Comparison of ENCODE assay signal across 1 cellular context in the genomic region with DNA sequence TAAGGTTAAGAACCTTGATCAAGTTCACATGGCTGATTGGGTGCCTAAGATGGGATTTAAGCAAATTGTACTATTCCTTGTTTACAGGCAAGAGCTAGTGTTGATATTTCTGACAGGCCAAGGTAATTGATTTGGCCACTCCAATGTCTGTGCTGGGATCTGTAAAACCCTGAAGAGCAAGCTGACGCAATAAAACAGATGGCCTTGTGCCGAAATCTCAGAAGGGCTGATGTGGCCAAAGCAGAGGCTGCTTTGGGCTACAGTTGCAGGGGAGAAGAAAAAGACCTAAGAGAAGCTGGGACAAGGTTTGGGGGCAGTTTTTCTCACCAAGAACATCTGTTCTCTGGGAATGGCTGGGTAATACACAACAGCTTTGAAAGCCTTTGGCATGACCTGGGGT.
A peak's percentile ranks its signal among the peaks of the same experiment; 100 is the strongest.
TF ChIP-seq lines count a peak whose summit lies in the region.

No MANE protein-coding gene starts in this region.

TF ChIP-seq in liver, 16 proteins besides CTCF, POLR2A, EP300 and RAD21 (continued from another document):
- TF ChIP-seq TAF1 (conservative IDR thresholded peaks at IDR 0.05), result no peak
- no peak for TF ChIP-seq EGR1 (IDR thresholded peaks at IDR 0.05; ENCODE audit: low read depth in 2 of 2)
- peak; percentile 39 to 40 for TF ChIP-seq RXRA (IDR thresholded peaks at IDR 0.05)
- no peak for TF ChIP-seq FOXA1 (IDR thresholded peaks at IDR 0.05)
- TF ChIP-seq NR2F2 (IDR thresholded peaks at IDR 0.05), result no peak
